ENCODE assay signal across 24 cellular contexts in the genomic region with DNA sequence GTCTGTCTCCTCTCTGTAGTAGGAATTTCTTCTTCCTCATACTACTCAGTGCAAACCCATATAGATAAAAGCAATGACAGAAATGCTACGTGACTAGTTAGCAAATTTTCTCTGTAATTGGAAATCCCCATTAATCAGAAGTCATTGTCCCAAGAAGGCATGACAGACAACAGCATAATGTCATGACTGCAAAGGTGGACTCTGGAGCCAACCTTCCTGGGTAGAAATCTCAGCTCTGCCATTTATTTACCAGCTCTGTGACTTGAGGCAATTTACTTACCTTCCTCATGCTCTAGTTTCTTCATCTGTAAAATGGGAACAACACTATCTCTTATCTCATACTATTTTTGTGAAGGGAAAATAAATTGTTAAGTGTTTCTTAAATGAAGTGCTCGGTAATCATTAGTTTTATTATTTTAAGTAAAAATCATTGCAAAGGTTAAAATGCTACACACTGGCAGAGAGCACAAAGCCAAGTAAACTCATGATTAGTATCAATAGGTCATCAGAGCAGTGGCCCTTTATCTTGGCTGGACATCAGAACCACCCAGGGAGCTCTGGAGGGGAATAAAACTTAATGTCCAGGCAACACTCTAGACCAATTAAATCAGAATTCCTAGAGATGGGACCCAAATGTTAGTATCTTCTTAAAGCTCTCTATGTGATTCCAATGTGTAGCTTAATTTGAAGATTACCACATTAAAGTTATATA.
"Had no signal": no experiment of that assay in that cellular context is flagged by ENCODE, and none has a peak within 500 bp of the region (broad histone marks: within the 10 kb centered on the region; RNA-seq: fewer than 3 reads in every experiment).

No MANE protein-coding gene starts in this region.

- H3K4me3 ChIP-seq: MG63 had no signal

- H3K9me3 ChIP-seq: MG63 had no signal

- ATAC-seq: T-cell had no signal

- FAIRE-seq: HTR-8/SVneo, RCC 7860 had no signal

- DNase-seq: Karpas-422, KG1, MG63, NCI-H1092, NCI-H1105 treated with DMSO at 0.1 percent for 48 hours, NCI-H1417 treated with DMSO at 0.1 percent for 48 hours, NCI-H146, NCI-H1694 treated with DMSO at 0.1 percent for 48 hours, NCI-H1930, NCI-H2081, NCI-H2107, NCI-H226, NCI-H446, NCI-H510A, NCI-H524 treated with DMSO at 0.1 percent for 48 hours, NCI-H69, NCI-H774, RPMI8226, SHP77, SW 1271, T-cell had no signal

- H3K27ac ChIP-seq: HL-60 had no signal

- H3K27me3 ChIP-seq: MG63 had no signal

- H3K36me3 ChIP-seq: MG63 had no signal
